In the genomic region with DNA sequence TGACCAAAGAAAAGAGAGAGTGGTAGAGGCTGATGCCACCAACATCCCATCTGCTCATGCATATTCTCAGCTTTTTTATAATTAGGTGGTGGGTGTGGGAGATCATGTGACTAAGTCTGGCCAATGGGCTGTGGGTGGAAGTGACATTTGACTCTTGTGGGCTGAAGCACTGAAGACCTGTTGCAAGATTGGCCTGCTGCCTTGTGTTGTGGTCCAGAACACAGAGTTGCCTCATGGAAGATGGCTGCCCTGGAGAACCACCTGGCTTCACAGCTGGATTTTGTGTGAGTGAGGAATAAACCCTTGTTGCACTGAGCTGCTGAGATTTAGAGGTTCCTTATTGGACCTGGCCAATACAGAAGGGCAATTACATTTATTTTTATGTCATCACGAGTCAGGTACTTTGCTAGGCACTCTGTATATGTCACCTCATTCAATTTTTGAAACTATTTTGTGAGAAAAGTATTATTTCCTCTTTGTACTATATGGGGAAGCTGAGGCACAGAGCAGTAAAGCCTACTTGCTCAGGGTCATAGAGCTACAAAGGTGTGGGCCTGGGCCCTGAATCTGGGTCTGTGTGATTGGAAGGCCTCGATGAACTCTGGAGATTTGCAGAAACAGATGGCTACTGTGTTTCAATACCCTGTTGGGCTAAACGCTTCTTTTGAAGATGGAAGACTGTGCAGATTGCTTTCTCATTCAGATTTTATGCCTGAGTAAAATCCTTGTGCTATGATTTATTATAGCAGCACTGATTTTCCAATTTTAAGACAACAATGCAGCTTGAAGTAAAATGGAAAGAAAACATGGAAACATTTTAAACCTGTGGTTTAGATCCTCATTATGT, we compare ENCODE assay signal across 15 cellular contexts.
DNase-seq lines count a peak whose midpoint lies in the region; ATAC-seq, FAIRE-seq and TF ChIP-seq lines count a peak whose summit lies in the region.
"Had no signal": no experiment of that assay in that cellular context is flagged by ENCODE, and none has a peak within 500 bp of the region (broad histone marks: within the 10 kb centered on the region; RNA-seq: fewer than 3 reads in every experiment).

No MANE protein-coding gene starts in this region.

- H4K20me1 ChIP-seq in GM12878 (ENCODE audit: control insufficient read depth, insufficient read depth) = no peaks in the 10 kb centered on the region

- H2BK12ac ChIP-seq in neuronal stem cell (ENCODE audit: low read length) = no peak overlapping the region

- no peak for TF ChIP-seq RAD21 in GM12878 (IDR thresholded peaks at IDR 0.05; ENCODE audit: insufficient read depth, low read depth, low read length)

- H2AFZ ChIP-seq in GM12878 (ENCODE audit: control insufficient read depth, low read depth, low read length) (no peak overlapping the region), neuronal stem cell (ENCODE audit: low read length) (peak overlapping the region; percentile 3)

- no peak overlapping the region for H3K14ac ChIP-seq in neuronal stem cell (ENCODE audit: low read length)

- BruUV-seq in GM12878 (replicated peaks; lab: Mats Ljungman, UMichigan) = no TSS peak

- no peak overlapping the region for H4K8ac ChIP-seq in neuronal stem cell (ENCODE audit: low read depth, low read length)

- H3K4me3 ChIP-seq in NB4 (ENCODE audit: low read depth, low read length) = no peak overlapping the region
- no peak overlapping the region for H3K4me3 ChIP-seq in GM12878
- no peak overlapping the region for H3K4me3 ChIP-seq in neuronal stem cell (ENCODE audit: low read length in 2 of 2)
- H3K4me3 ChIP-seq: ascending aorta, tibial artery had no signal

- no peak overlapping the region for H2BK15ac ChIP-seq in neuronal stem cell (ENCODE audit: low read length)

- H3K4me1 ChIP-seq in GM12878 (ENCODE audit: control insufficient read depth, insufficient read depth, low read length) (no peaks in the 10 kb centered on the region), neuronal stem cell (ENCODE audit: control insufficient read depth in 2 of 2, insufficient read depth in 1 of 2, low read depth in 1 of 2, low read length in 2 of 2) (no peaks in the 10 kb centered on the region)
- H3K4me1 ChIP-seq: ascending aorta, tibial artery had no signal

- no peak overlapping the region for H3K23ac ChIP-seq in neuronal stem cell (ENCODE audit: low read depth, low read length, poor library complexity)

- POLR2A ChIA-PET in GM12878 (lab: Charles Lee) = no interaction called here

- RAD21 ChIA-PET in GM12878 (lab: Charles Lee; ENCODE audit: unreplicated experiment) = no interaction called here

- no peak overlapping the region for H2AK5ac ChIP-seq in neuronal stem cell (ENCODE audit: low read depth, low read length)

- CTCF ChIA-PET in GM12878 (lab: Yijun Ruan, JAX) = no interaction called here

- H3K9me3 ChIP-seq in GM12878 (replicated peaks; ENCODE audit: control insufficient read depth, insufficient read depth, low read length) (no peaks in the 10 kb centered on the region), neuronal stem cell (replicated peaks in 1 of 2; ENCODE audit: control insufficient read depth in 2 of 2, insufficient read depth in 1 of 2, low read depth in 1 of 2, low read length in 2 of 2) (no peaks in the 10 kb centered on the region)
- H3K9me3 ChIP-seq: ascending aorta, tibial artery had no signal

- intact Hi-C loops in GM12878 (cut with micrococcal nuclease; ENCODE audit: unreplicated experiment) (no loop called here), left colon (cut with DNase I, micrococcal nuclease) (no loop called here)

- H2BK120ac ChIP-seq in neuronal stem cell (ENCODE audit: low read depth, low read length) = no peak overlapping the region

- H3K27me3 ChIP-seq in GM12878 (replicated peaks in 1 of 2; ENCODE audit: control insufficient read depth in 2 of 2, insufficient read depth in 2 of 2, low read length in 1 of 2) (peaks cover under 1 to 5% of the 10 kb centered on the region in 2 experiments; a peak in 2 of 4 replicates), neuronal stem cell (ENCODE audit: control insufficient read depth in 3 of 3, insufficient read depth in 3 of 3, low read depth in 1 of 3, low read length in 3 of 3) (peaks cover 0 to 2% (median 0%) of the 10 kb centered on the region in 3 experiments)
- H3K27me3 ChIP-seq: ascending aorta had no signal

- H3K27ac ChIP-seq in GM12878 (ENCODE audit: control insufficient read depth, insufficient read depth) (no peak overlapping the region), neuronal stem cell (replicated peaks; ENCODE audit: low read length) (no peak overlapping the region)
- H3K27ac ChIP-seq: ascending aorta, tibial artery had no signal

- TF ChIP-seq CTCF in NB4 (IDR thresholded peaks at IDR 0.05; ENCODE audit: low read depth, low read length) (no peak), GM12878 (IDR thresholded peaks at IDR 0.05 in 2 of 3, conservative IDR thresholded peaks at IDR 0.05 in 1 of 3; ENCODE audit: control insufficient read depth in 2 of 3, extremely low read depth in 1 of 3, insufficient read depth in 1 of 3, low read depth in 3 of 3, low read length in 3 of 3) (no peak)

- SMC1A ChIA-PET in GM12878 (lab: Charles Lee; ENCODE audit: uncharacterized antibody, unreplicated experiment) = interaction anchor here (1.2 kb wide), 1 partner anchor 9 kb away, joined by 4 read pairs; no protein-coding TSS in a partner anchor

- H3K4me2 ChIP-seq in GM12878 (ENCODE audit: control insufficient read depth, insufficient read depth) (no peak overlapping the region), neuronal stem cell (ENCODE audit: insufficient read depth, low read length, poor library complexity, severe bottlenecking) (no peak overlapping the region)

- DNase-seq in NCI-H82 (lab: John Stamatoyannopoulos, UW) = peak; percentile 51
- no peak for DNase-seq in NCI-H82 treated with DMSO at 0.1 percent for 48 hours (lab: John Stamatoyannopoulos, UW; ENCODE audit: unreplicated experiment)
- DNase-seq in NB4 (ENCODE audit: low read depth) = peak; percentile 52
- DNase-seq in GM12878 (ENCODE audit: low read depth, low spot score) = no peak
- DNase-seq in neuronal stem cell (ENCODE audit: low spot score) = no peak
- no peak for DNase-seq in left colon
- DNase-seq in urothelium cell line (ENCODE audit: low spot score) = no peak
- DNase-seq in NCI-H345 treated with DMSO at 0.1 percent for 48 hours (lab: John Stamatoyannopoulos, UW; ENCODE audit: unreplicated experiment) = no peak
- DNase-seq: 8988T; effector CD4-positive, alpha-beta T cell; H9; NCI-H187 treated with DMSO at 0.1 percent for 48 hours; tibial artery had no signal

- TF ChIP-seq POLR2A in NB4 (IDR thresholded peaks at IDR 0.05; ENCODE audit: extremely low read depth, insufficient read length) = no peak
- no peak for TF ChIP-seq POLR2A in GM12878 (IDR thresholded peaks at IDR 0.05; ENCODE audit: low read depth, low read length)

- no peaks in the 10 kb centered on the region for H3K79me2 ChIP-seq in GM12878 (ENCODE audit: control insufficient read depth, insufficient read depth, low read length)

- TF ChIP-seq EP300 in GM12878 (IDR thresholded peaks at IDR 0.05; ENCODE audit: borderline replicate concordance in 1 of 2, control insufficient read depth in 1 of 2, low read depth in 2 of 2, low read length in 2 of 2) = no peak

- no peak for FAIRE-seq in GM12878 (lab: Jason Lieb, UNC)
- FAIRE-seq in urothelium cell line (lab: Jason Lieb, UNC) = no peak
- FAIRE-seq: D721Med had no signal

- H3K9ac ChIP-seq in GM12878 (ENCODE audit: control insufficient read depth, insufficient read depth, low read length) = no peak overlapping the region
- no peak overlapping the region for H3K9ac ChIP-seq in neuronal stem cell (ENCODE audit: low read depth, low read length, poor library complexity)

- no peak overlapping the region for H2BK5ac ChIP-seq in neuronal stem cell (ENCODE audit: low read length)

- H3K18ac ChIP-seq in neuronal stem cell (ENCODE audit: low read length) = peak overlapping the region; percentile 21

- H4K91ac ChIP-seq in neuronal stem cell (ENCODE audit: low read depth, low read length, poor library complexity) = no peak overlapping the region

- H3K36me3 ChIP-seq in GM12878 (ENCODE audit: control insufficient read depth in 2 of 2, insufficient read depth in 2 of 2, low read length in 1 of 2) = no peaks in the 10 kb centered on the region
- H3K36me3 ChIP-seq in neuronal stem cell (replicated peaks in 1 of 2; ENCODE audit: control insufficient read depth in 2 of 2, insufficient read depth in 2 of 2, low read length in 2 of 2) = no peaks in the 10 kb centered on the region
- H3K36me3 ChIP-seq: ascending aorta, tibial artery had no signal

- no peaks in the 10 kb centered on the region for H3K79me1 ChIP-seq in neuronal stem cell (ENCODE audit: low read depth, low read length)

- WGBS in GM12878 (ENCODE audit: insufficient coverage, insufficient replicate concordance, low lambda C conversion rate, missing lambda C conversion rate) = 13% methylated on average over 3 of the region's 3 CpGs
- WGBS in neuronal stem cell (ENCODE audit: extremely low coverage in 2 of 2, insufficient read length in 2 of 2, insufficient replicate concordance in 1 of 2), 2 donors = no CpG with 5 or more reads among the region's 3 CpGs

- in situ Hi-C loops in GM12878 (cut with MboI) = no loop called here

- peak; percentile 36; the same call in 2 of the 3 replicates for ATAC-seq in GM12878
- no peak for ATAC-seq in left colon

- H3K4ac ChIP-seq in neuronal stem cell (ENCODE audit: low read length) = no peak overlapping the region

TF ChIP-seq in GM12878, 131 proteins besides CTCF, POLR2A, EP300 and RAD21:
- TF ChIP-seq NRF1 (conservative IDR thresholded peaks at IDR 0.05; ENCODE audit: low read depth, low read length) (no peak), MYB (IDR thresholded peaks at IDR 0.05; ENCODE audit: borderline replicate concordance, low read depth, low read length) (no peak), NFIC (IDR thresholded peaks at IDR 0.05; ENCODE audit: low read depth, low read length) (no peak), YY1 (IDR thresholded peaks at IDR 0.05; ENCODE audit: low read depth, low read length) (0 out of 2 replicates have a peak, but pooled peaks have one; percentile 26), ESRRA (IDR thresholded peaks at IDR 0.05; ENCODE audit: low read length) (no peak)

Comparison
In these comparisons a context has a peak if more than half of its experiments do, and no peak if none do; other contexts are left out.
1. DNase-seq: peak in NCI-H82 (single experiment) and NB4 (single experiment); none in NCI-H82 treated with DMSO at 0.1 percent for 48 hours (single experiment), GM12878 (single experiment), neuronal stem cell (single experiment), left colon (0 of 2), urothelium cell line (single experiment) and NCI-H345 treated with DMSO at 0.1 percent for 48 hours (single experiment).